In the genomic region with DNA sequence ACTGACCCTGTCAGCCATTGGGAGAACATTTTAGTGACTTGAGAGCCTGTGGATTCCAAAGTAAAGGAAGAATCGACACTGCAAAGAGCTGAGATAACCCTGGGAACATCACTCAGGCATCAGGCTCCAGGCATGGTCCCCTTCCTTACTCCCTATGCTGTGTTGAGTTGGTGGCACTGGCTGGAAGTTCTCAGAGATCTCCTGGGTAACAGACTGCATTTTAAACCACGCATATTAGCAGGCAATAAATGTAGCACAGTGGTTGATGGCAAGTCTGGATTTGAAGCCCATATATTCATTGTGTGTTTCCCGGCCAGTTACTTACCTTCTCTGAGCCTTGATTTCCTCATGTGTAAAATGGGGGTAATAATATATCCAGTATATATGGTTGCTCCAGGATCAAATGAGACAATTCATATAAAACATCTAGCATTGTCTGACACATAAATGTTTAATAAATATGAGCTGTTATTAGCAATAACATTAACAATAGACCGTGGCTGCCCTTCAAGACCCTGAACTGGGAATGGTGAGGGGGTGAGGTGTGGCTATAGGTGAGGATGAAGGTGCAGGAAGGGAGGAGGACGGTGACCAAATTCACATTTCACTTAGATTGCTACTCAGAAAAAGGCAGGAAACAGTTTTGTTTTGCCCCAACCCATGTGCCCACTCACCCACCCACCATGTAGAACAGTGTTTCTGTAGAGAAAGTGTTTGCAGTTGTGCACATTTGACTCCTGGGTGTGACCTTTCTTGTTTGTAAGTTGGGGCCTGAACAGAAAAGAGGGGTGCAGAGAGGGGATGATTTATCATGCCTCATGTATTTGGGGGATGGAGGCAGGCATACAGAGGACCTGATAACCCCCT, we compare ENCODE assay signal across 9 cellular contexts. TPM values are rescaled to one million over a fixed set of nuclear protein-coding genes. Genes with fewer than 3 reads are reported as not detected.
A peak's percentile ranks its signal among the peaks of the same experiment; 100 is the strongest.
DNase-seq lines count a peak whose midpoint lies in the region; ATAC-seq lines count a peak whose summit lies in the region.
"Had no signal": no experiment of that assay in that cellular context is flagged by ENCODE, and none has a peak within 500 bp of the region (broad histone marks: within the 10 kb centered on the region; RNA-seq: fewer than 3 reads in every experiment).

No MANE protein-coding gene starts in this region.

- no peak overlapping the region for H3K27ac ChIP-seq in HUES48 (ENCODE audit: low read depth, low read length)

- peaks cover 5% of the 10 kb centered on the region; the same call in 1 of the 2 replicates for H3K27me3 ChIP-seq in HUES48 (ENCODE audit: control insufficient read depth, insufficient read depth, low read length)

- no peaks in the 10 kb centered on the region for H3K9me3 Mint-ChIP-seq in activated T-helper 1 cell treated with anti-CD3 and anti-CD28 coated beads, Interleukin-12 subunit alpha, Interleukin-12 subunit beta, Interleukin-2, Interleukin-4 antibody, amounts not matched to agents 30 ng/mL and 10 ng/mL and 1 ng/mL, durations not matched to agents 14 hours and 24 hours and 36 hours

- peak overlapping the region; percentile 90 for H3K27ac Mint-ChIP-seq in activated T-helper 1 cell treated with anti-CD3 and anti-CD28 coated beads, Interleukin-12 subunit alpha, Interleukin-12 subunit beta, Interleukin-2, Interleukin-4 antibody, amounts not matched to agents 30 ng/mL and 10 ng/mL and 1 ng/mL, durations not matched to agents 14 hours and 24 hours and 36 hours

- H3K36me3 ChIP-seq in HUES48 (ENCODE audit: control insufficient read depth, insufficient read depth, low read length): peaks cover 16% of the 10 kb centered on the region

- no peaks in the 10 kb centered on the region for H3K9me3 ChIP-seq in HUES48 (ENCODE audit: control insufficient read depth, insufficient read depth, low read length)

- 0 out of 2 replicates have a peak overlapping the region, but pooled peaks have one; percentile 12 for H3K9ac ChIP-seq in HUES48 (ENCODE audit: low read depth, low read length)

- H3K36me3 Mint-ChIP-seq in activated T-helper 1 cell treated with anti-CD3 and anti-CD28 coated beads, Interleukin-12 subunit alpha, Interleukin-12 subunit beta, Interleukin-2, Interleukin-4 antibody, amounts not matched to agents 30 ng/mL and 10 ng/mL and 1 ng/mL, durations not matched to agents 14 hours and 24 hours and 36 hours (ENCODE audit: low read depth): peaks cover 24% of the 10 kb centered on the region

- H3K4me1 Mint-ChIP-seq in activated T-helper 1 cell treated with anti-CD3 and anti-CD28 coated beads, Interleukin-12 subunit alpha, Interleukin-12 subunit beta, Interleukin-2, Interleukin-4 antibody, amounts not matched to agents 30 ng/mL and 10 ng/mL and 1 ng/mL, durations not matched to agents 14 hours and 24 hours and 36 hours (ENCODE audit: low read depth): peaks cover 80% of the 10 kb centered on the region

- H3K27me3 Mint-ChIP-seq in activated T-helper 1 cell treated with anti-CD3 and anti-CD28 coated beads, Interleukin-12 subunit alpha, Interleukin-12 subunit beta, Interleukin-2, Interleukin-4 antibody, amounts not matched to agents 30 ng/mL and 10 ng/mL and 1 ng/mL, durations not matched to agents 14 hours and 24 hours and 36 hours (ENCODE audit: insufficient read depth): no peaks in the 10 kb centered on the region

- intact Hi-C loops in activated T-helper 1 cell treated with anti-CD3 and anti-CD28 coated beads, Interleukin-12 subunit alpha, Interleukin-12 subunit beta, Interleukin-2, Interleukin-4 antibody, amounts not matched to agents 30 ng/mL and 10 ng/mL and 1 ng/mL, durations not matched to agents 14 hours and 24 hours and 36 hours (cut with micrococcal nuclease): loop anchor here (1.0 to 5.0 kb wide), 6 partner anchors 18 to 479 kb away; partner anchors contain the start of gene CHD6

- H3K4me1 ChIP-seq in HUES48 (ENCODE audit: control insufficient read depth, insufficient read depth, low read length): peaks cover 52% of the 10 kb centered on the region

- ATAC-seq in GM19023 (IDR thresholded peaks at IDR 0.05; ENCODE audit: unreplicated experiment): no peak

- H3K4me3 ChIP-seq in HUES48 (ENCODE audit: low read depth, low read length) (peak overlapping the region; percentile 92), iPS-11a (ENCODE audit: low read depth, low read length) (peak overlapping the region; percentile 1)

- DNase-seq in activated T-helper 1 cell treated with anti-CD3 and anti-CD28 coated beads, Interleukin-12 subunit alpha, Interleukin-12 subunit beta, Interleukin-2, Interleukin-4 antibody, amounts not matched to agents 30 ng/mL and 10 ng/mL and 1 ng/mL, durations not matched to agents 14 hours and 24 hours and 36 hours (ENCODE audit: low spot score): no peak
- DNase-seq in stimulated activated CD4-positive, alpha-beta T cell treated with anti-CD3 and anti-CD28 coated beads, Interleukin-4, amount 100 ng/mL, for 24 hours: peak; percentile 33
- DNase-seq in GM03348 (ENCODE audit: low spot score): no peak
- no peak for DNase-seq in HK-2 (ENCODE audit: unreplicated experiment)
- DNase-seq in kidney tubule cell (ENCODE audit: low spot score): no peak
- DNase-seq: H7 had no signal

- H3K4me3 Mint-ChIP-seq in activated T-helper 1 cell treated with anti-CD3 and anti-CD28 coated beads, Interleukin-12 subunit alpha, Interleukin-12 subunit beta, Interleukin-2, Interleukin-4 antibody, amounts not matched to agents 30 ng/mL and 10 ng/mL and 1 ng/mL, durations not matched to agents 14 hours and 24 hours and 36 hours: peak overlapping the region; percentile 95

RNA-seq across cellular contexts. Expression of gene PLCG1, which starts 2.1 kb away (rescaled TPM):
- total RNA-seq in activated T-helper 1 cell treated with anti-CD3 and anti-CD28 coated beads, Interleukin-12 subunit alpha, Interleukin-12 subunit beta, Interleukin-2, Interleukin-4 antibody, amounts not matched to agents 30 ng/mL and 10 ng/mL and 1 ng/mL, durations not matched to agents 14 hours and 24 hours and 36 hours: 203 and 205 TPM in 2 replicates
